18 cellular contexts compared by ENCODE assay signal in the genomic region with DNA sequence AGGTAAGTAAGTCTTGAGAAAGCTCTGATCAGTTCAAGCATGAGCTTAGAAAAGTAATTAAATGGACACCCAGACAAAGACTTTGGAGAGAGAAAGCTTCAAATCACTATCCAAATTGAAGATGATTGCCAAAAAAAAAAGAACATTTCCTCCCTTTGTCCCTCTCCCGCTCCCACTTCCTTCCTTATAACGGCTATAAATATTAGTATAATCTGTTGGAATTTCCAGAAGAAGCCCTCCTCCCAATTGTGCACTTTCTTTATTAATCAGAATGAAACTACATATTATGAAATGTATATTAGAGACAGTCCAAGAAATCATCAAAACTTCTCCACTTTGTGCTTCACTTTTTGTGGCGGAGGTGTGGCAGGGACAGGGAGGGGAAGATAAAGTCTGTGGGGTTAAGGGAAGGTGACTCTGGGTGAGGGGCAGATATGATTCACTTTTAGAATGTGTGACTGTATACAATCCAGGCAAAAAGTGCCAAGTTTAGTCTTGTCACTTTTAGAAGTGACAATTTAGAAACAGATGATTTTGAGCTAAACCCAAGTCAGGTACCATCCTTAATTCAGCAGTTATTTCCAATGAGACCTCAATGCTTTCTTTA.
"Had no signal": no experiment of that assay in that cellular context is flagged by ENCODE, and none has a peak within 500 bp of the region (broad histone marks: within the 10 kb centered on the region; RNA-seq: fewer than 3 reads in every experiment).

No MANE protein-coding gene starts in this region.

- DNase-seq: activated CD4-positive, alpha-beta T cell treated with anti-CD3 and anti-CD28 coated beads, Interleukin-2, amount 50 U/mL, for 48 hours; activated gamma-delta T cell treated with Interleukin-2 at 50 U/mL for 16 hours; activated naive CD8-positive, alpha-beta T cell treated with anti-CD3 and anti-CD28 coated beads for 36 hours; activated T-cell treated with anti-CD3 and anti-CD28 coated beads, Interleukin-2, amount 50 U/mL, for 48 hours; anterior cingulate cortex; esophagus squamous epithelium; foreskin fibroblast; left cardiac atrium; mammary epithelial cell; natural killer cell; nucleus accumbens; psoas muscle; right lobe of liver had no signal

- H3K27ac Mint-ChIP-seq: activated naive CD8-positive, alpha-beta T cell treated with anti-CD3 and anti-CD28 coated beads for 36 hours; natural killer cell; stimulated activated effector memory CD8-positive, alpha-beta T cell treated with anti-CD3 and anti-CD28 coated beads, Interleukin-12 subunit alpha, Interleukin-12 subunit beta, amount 100 ng/mL, for 72 hours had no signal

- ATAC-seq: activated CD4-positive, CD25-positive, alpha-beta regulatory T cell treated with anti-CD3 and anti-CD28 coated beads, Interleukin-2, amount 50 U/mL, for 24 hours; left cardiac atrium; natural killer cell; psoas muscle; stimulated activated effector memory CD8-positive, alpha-beta T cell treated with anti-CD3 and anti-CD28 coated beads, Interleukin-12 subunit alpha, Interleukin-12 subunit beta, amount 100 ng/mL, for 72 hours had no signal

- H3K4me3 ChIP-seq: breast epithelium, esophagus squamous epithelium, psoas muscle, right lobe of liver, tibial nerve, vagina had no signal

- H3K9me3 ChIP-seq: breast epithelium, esophagus squamous epithelium, psoas muscle, right lobe of liver, tibial nerve, vagina had no signal

- H3K27ac ChIP-seq: esophagus squamous epithelium, psoas muscle, right lobe of liver, tibial nerve, vagina had no signal

- H3K4me3 Mint-ChIP-seq: activated naive CD8-positive, alpha-beta T cell treated with anti-CD3 and anti-CD28 coated beads for 36 hours; natural killer cell; stimulated activated effector memory CD8-positive, alpha-beta T cell treated with anti-CD3 and anti-CD28 coated beads, Interleukin-12 subunit alpha, Interleukin-12 subunit beta, amount 100 ng/mL, for 72 hours had no signal

- H3K9me3 Mint-ChIP-seq: activated naive CD8-positive, alpha-beta T cell treated with anti-CD3 and anti-CD28 coated beads for 36 hours; stimulated activated effector memory CD8-positive, alpha-beta T cell treated with anti-CD3 and anti-CD28 coated beads, Interleukin-12 subunit alpha, Interleukin-12 subunit beta, amount 100 ng/mL, for 72 hours had no signal

- H3K4me1 Mint-ChIP-seq: activated naive CD8-positive, alpha-beta T cell treated with anti-CD3 and anti-CD28 coated beads for 36 hours; natural killer cell; stimulated activated effector memory CD8-positive, alpha-beta T cell treated with anti-CD3 and anti-CD28 coated beads, Interleukin-12 subunit alpha, Interleukin-12 subunit beta, amount 100 ng/mL, for 72 hours had no signal

- H3K36me3 ChIP-seq: breast epithelium, esophagus squamous epithelium, right lobe of liver, tibial nerve, vagina had no signal

- H3K4me1 ChIP-seq: breast epithelium, psoas muscle, tibial nerve, vagina had no signal

- H3K36me3 Mint-ChIP-seq: activated naive CD8-positive, alpha-beta T cell treated with anti-CD3 and anti-CD28 coated beads for 36 hours; natural killer cell; stimulated activated effector memory CD8-positive, alpha-beta T cell treated with anti-CD3 and anti-CD28 coated beads, Interleukin-12 subunit alpha, Interleukin-12 subunit beta, amount 100 ng/mL, for 72 hours had no signal

- H3K27me3 ChIP-seq: breast epithelium, esophagus squamous epithelium, right lobe of liver, tibial nerve, vagina had no signal
